ENCODE assay signal across 1 cellular context in genomic region chr1:200364121-200364759, GRCh38.
TF ChIP-seq lines count a peak whose summit lies in the region.

No MANE protein-coding gene starts in this region.

TF ChIP-seq in K562, 482 proteins besides CTCF, POLR2A, EP300 and RAD21 (continued from another document):
- no peak for TF ChIP-seq PTTG1 (tag; IDR thresholded peaks at IDR 0.05; ENCODE audit: low read depth)
- peak; percentile 27; the same call in 1 of the 2 replicates for TF ChIP-seq BMI1 (IDR thresholded peaks at IDR 0.05; ENCODE audit: low read length)
- TF ChIP-seq HMGXB4 (CRISPR knock-in tag; IDR thresholded peaks at IDR 0.05), result no peak
- TF ChIP-seq ZBTB7A (IDR thresholded peaks at IDR 0.05; ENCODE audit: borderline replicate concordance, control insufficient read depth, low read depth, low read length), result no peak
- TF ChIP-seq NFE2L1 (tag; IDR thresholded peaks at IDR 0.05; ENCODE audit: borderline replicate concordance, low read depth), result peak; percentile 88
- TF ChIP-seq ZNF695 (CRISPR knock-in tag; IDR thresholded peaks at IDR 0.05), result no peak
- TF ChIP-seq PHF20 (IDR thresholded peaks at IDR 0.05; ENCODE audit: partially characterized antibody), result no peak
- peak; percentile 95 for TF ChIP-seq MAFG (tag; conservative IDR thresholded peaks at IDR 0.05)
- peak; percentile 68; the same call in 1 of the 2 replicates for TF ChIP-seq BACH1 (tag; IDR thresholded peaks at IDR 0.05)
- peak; percentile 83 for TF ChIP-seq C11orf30 (IDR thresholded peaks at IDR 0.05; ENCODE audit: low read depth)
- no peak for TF ChIP-seq RBBP5 (IDR thresholded peaks at IDR 0.05; ENCODE audit: borderline replicate concordance, insufficient read depth, low read length, poor library complexity, severe bottlenecking)
- no peak for TF ChIP-seq LARP7 (IDR thresholded peaks at IDR 0.05)
TF ChIP-seq in K562: peak in this region for 9.
